ENCODE assay signal across 13 cellular contexts in the genomic region with DNA sequence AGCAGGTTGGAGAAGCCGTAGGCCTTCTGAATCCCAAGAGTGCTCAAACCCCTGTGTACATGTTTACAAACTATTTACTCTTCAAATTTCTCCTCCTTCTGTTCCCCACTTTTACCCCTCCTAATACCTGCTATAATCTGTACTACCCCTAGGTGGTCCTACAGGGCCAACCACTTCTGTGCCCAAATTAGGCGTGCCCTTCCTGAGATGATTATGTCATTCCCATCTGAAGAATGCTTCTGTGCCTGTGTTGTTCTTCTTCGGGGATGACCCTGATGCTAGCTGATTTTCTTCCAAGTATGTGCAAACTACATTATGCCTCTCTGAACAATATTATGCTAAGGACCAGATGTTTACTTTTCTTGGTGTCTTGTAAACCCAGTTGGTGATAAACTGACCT. TPM values are rescaled to one million over a fixed set of nuclear protein-coding genes. Genes with fewer than 3 reads are reported as not detected.
A peak's percentile ranks its signal among the peaks of the same experiment; 100 is the strongest.
DNase-seq lines count a peak whose midpoint lies in the region; ATAC-seq and TF ChIP-seq lines count a peak whose summit lies in the region.
"Had no signal": no experiment of that assay in that cellular context is flagged by ENCODE, and none has a peak within 500 bp of the region (broad histone marks: within the 10 kb centered on the region; RNA-seq: fewer than 3 reads in every experiment).

No MANE protein-coding gene starts in this region.

- TF ChIP-seq CTCF in DOHH2 (IDR thresholded peaks at IDR 0.05; ENCODE audit: low read depth, low read length, poor library complexity, severe bottlenecking) (peak; percentile 29), HFF-Myc (IDR thresholded peaks at IDR 0.05; ENCODE audit: low read depth, low read length, missing control alignments) (peak; percentile 15)

- H3K9me2 ChIP-seq in DOHH2 (replicated peaks; ENCODE audit: control insufficient read depth, low read length): no peaks in the 10 kb centered on the region

- no peaks in the 10 kb centered on the region for H3F3A ChIP-seq in DOHH2 (ENCODE audit: control insufficient read depth, insufficient read depth)

- H3K4me3 ChIP-seq in DOHH2 (ENCODE audit: low read length) (no peak overlapping the region), HFF-Myc (replicated peaks; ENCODE audit: low read depth, low read length) (no peak overlapping the region)
- H3K4me3 ChIP-seq: vagina had no signal

- H3K79me2 ChIP-seq in DOHH2 (ENCODE audit: control insufficient read depth, low read length): no peaks in the 10 kb centered on the region

- H3K9me3 ChIP-seq in DOHH2 (ENCODE audit: control insufficient read depth, insufficient read depth, low read length): no peaks in the 10 kb centered on the region
- H3K9me3 ChIP-seq: Caco-2, vagina had no signal

- DNase-seq in HFF-Myc (ENCODE audit: extremely low read depth, low read depth) (no peak), NCI-H345 treated with DMSO at 0.1 percent for 48 hours (lab: John Stamatoyannopoulos, UW; ENCODE audit: unreplicated experiment) (peak; percentile 1), left lobe of liver (ENCODE audit: low spot score) (no peak), SIG-M5 (lab: John Stamatoyannopoulos, UW) (no peak)
- DNase-seq: activated effector memory CD4-positive, alpha-beta T cell treated with anti-CD3 and anti-CD28 coated beads, Interleukin-2, amount 50 U/mL, for 16 hours; Caco-2; nucleus accumbens had no signal

- no peaks in the 10 kb centered on the region for H3K36me3 ChIP-seq in DOHH2 (ENCODE audit: control insufficient read depth, low read length)
- H3K36me3 ChIP-seq: vagina had no signal

- no peaks in the 10 kb centered on the region for H3K27me3 ChIP-seq in DOHH2 (ENCODE audit: control insufficient read depth, low read length)
- H3K27me3 ChIP-seq: vagina had no signal

- H3K27ac ChIP-seq in DOHH2 (ENCODE audit: low read depth, low read length): no peak overlapping the region
- H3K27ac ChIP-seq: vagina had no signal

- no peak overlapping the region for H3K4me2 ChIP-seq in DOHH2 (ENCODE audit: low read length)

- peak; percentile 50 for ATAC-seq in esophagus mucosa
- ATAC-seq in HG03378 (IDR thresholded peaks at IDR 0.05; ENCODE audit: unreplicated experiment): no peak
- no peak for ATAC-seq in left lobe of liver
- ATAC-seq in GM21723 (IDR thresholded peaks at IDR 0.05; ENCODE audit: unreplicated experiment): no peak

- H4K20me1 ChIP-seq in DOHH2 (ENCODE audit: control insufficient read depth, insufficient read depth, low read depth, low read length): no peaks in the 10 kb centered on the region

- no peaks in the 10 kb centered on the region for H3K4me1 ChIP-seq in DOHH2 (ENCODE audit: control insufficient read depth, low read length)
- H3K4me1 ChIP-seq: Caco-2, vagina had no signal

RNA-seq across cellular contexts. Expression of gene RBP2, which starts 20.5 kb away (rescaled TPM):
- total RNA-seq in esophagus mucosa: not detected
- total RNA-seq in left lobe of liver: not detected
- total RNA-seq: NCI-H460, vagina had no signal
